Comparison of ENCODE assay signal across 8 cellular contexts in the genomic region with DNA sequence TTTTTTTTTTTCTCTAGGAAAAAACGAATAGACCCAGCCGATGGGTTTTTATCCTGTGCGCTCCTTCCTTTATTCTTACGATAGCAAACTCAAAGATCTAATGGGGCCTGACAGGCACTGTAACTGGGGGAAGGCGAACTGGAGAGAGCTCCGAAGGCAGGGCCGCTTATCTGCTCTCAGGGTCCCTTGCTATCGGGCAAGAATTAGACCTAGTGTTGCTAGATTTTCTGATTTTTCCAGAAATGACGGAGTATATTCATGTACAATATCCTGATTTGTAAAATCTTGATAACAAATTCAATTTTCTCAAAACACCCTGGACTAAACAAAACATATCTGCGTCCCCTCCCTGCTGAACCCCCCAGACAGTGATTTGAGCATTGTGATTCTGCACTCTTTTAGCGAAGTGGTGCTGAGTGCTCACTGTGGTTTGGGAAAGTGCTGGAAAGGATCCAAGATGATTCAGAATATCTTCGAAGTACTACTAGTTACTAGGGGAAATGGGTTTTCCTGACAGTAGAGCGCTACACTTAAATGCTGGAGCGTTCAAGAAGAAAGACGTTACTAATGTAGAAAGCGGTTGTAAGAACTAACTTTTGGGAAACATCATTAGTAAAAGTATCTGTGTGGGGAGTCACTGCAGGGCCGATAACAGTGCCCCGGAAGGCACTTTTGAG. TPM values are rescaled to one million over a fixed set of nuclear protein-coding genes. Genes with fewer than 3 reads are reported as not detected.
DNase-seq lines count a peak whose midpoint lies in the region; ATAC-seq and TF ChIP-seq lines count a peak whose summit lies in the region.

No MANE protein-coding gene starts in this region.

- 12% methylated on average over 18 of the region's 18 CpGs for WGBS in right cardiac atrium

- H3K4me3 ChIP-seq in right cardiac atrium (ENCODE audit: low read length) (peak overlapping the region; percentile 74), WERI-Rb-1 (ENCODE audit: low read depth, low read length) (no peak overlapping the region)

- peaks cover 11% of the 10 kb centered on the region for H3K4me1 Mint-ChIP-seq in activated CD4-positive, alpha-beta T cell treated with anti-CD3 and anti-CD28 coated beads, Interleukin-2, amount 10 ng/mL, durations not matched to agents 7 days and 5 days
- no peaks in the 10 kb centered on the region for H3K4me1 Mint-ChIP-seq in activated T-helper 17 cell treated with anti-CD3 and anti-CD28 coated beads, Interleukin-2, amount 50 U/mL, for 72 hours

- CTCF ChIA-PET in activated CD4-positive, alpha-beta T cell treated with anti-CD3 and anti-CD28 coated beads, Interleukin-2, amount 10 ng/mL, durations not matched to agents 7 days and 5 days (lab: Charles Lee), result no interaction called here

- peaks cover 2% of the 10 kb centered on the region for H3K4me1 ChIP-seq in right cardiac atrium (ENCODE audit: control insufficient read depth, insufficient read depth, low read length)

- intact Hi-C loops in right cardiac atrium (cut with DNase I), result no loop called here

- H3K27me3 Mint-ChIP-seq in activated CD4-positive, alpha-beta T cell treated with anti-CD3 and anti-CD28 coated beads, Interleukin-2, amount 10 ng/mL, durations not matched to agents 7 days and 5 days, result peaks cover 62% of the 10 kb centered on the region
- peaks cover 55% of the 10 kb centered on the region for H3K27me3 Mint-ChIP-seq in activated T-helper 17 cell treated with anti-CD3 and anti-CD28 coated beads, Interleukin-2, amount 50 U/mL, for 72 hours

- no peaks in the 10 kb centered on the region for H3K27me3 ChIP-seq in right cardiac atrium (ENCODE audit: control insufficient read depth, insufficient read depth)
- peaks cover 86% of the 10 kb centered on the region for H3K27me3 ChIP-seq in WERI-Rb-1 (ENCODE audit: insufficient read depth, low read depth, severe bottlenecking)

- POLR2A ChIA-PET in activated CD4-positive, alpha-beta T cell treated with anti-CD3 and anti-CD28 coated beads, Interleukin-2, amount 10 ng/mL, durations not matched to agents 7 days and 5 days (lab: Charles Lee), result no interaction called here

- H3K36me3 ChIP-seq in WERI-Rb-1, result no peaks in the 10 kb centered on the region

- no peak for TF ChIP-seq CTCF in WERI-Rb-1 (IDR thresholded peaks at IDR 0.05; ENCODE audit: low read depth, low read length)

- no peaks in the 10 kb centered on the region for H3K9me3 Mint-ChIP-seq in activated CD4-positive, alpha-beta T cell treated with anti-CD3 and anti-CD28 coated beads, Interleukin-2, amount 10 ng/mL, durations not matched to agents 7 days and 5 days
- no peaks in the 10 kb centered on the region for H3K9me3 Mint-ChIP-seq in activated T-helper 17 cell treated with anti-CD3 and anti-CD28 coated beads, Interleukin-2, amount 50 U/mL, for 72 hours

- peak overlapping the region; percentile 32 for H3K4me3 Mint-ChIP-seq in activated CD4-positive, alpha-beta T cell treated with anti-CD3 and anti-CD28 coated beads, Interleukin-2, amount 10 ng/mL, durations not matched to agents 7 days and 5 days
- peak overlapping the region; percentile 40 for H3K4me3 Mint-ChIP-seq in activated T-helper 17 cell treated with anti-CD3 and anti-CD28 coated beads, Interleukin-2, amount 50 U/mL, for 72 hours

- H3K9me3 ChIP-seq in right cardiac atrium (ENCODE audit: control insufficient read depth, low read length) (no peaks in the 10 kb centered on the region), WERI-Rb-1 (ENCODE audit: severe bottlenecking) (no peaks in the 10 kb centered on the region)

- ATAC-seq in activated T-helper 17 cell treated with anti-CD3 and anti-CD28 coated beads, Interleukin-2, amount 50 U/mL, for 72 hours (replicated peaks), result no peak
- ATAC-seq in right cardiac atrium, result peak; percentile 13 to 62
- no peak for ATAC-seq in HG03095 (IDR thresholded peaks at IDR 0.05; ENCODE audit: unreplicated experiment)

- H3K27ac ChIP-seq in right cardiac atrium (ENCODE audit: low read length) (peak overlapping the region; percentile 84), WERI-Rb-1 (no peak overlapping the region)

- no peak overlapping the region for H3K27ac Mint-ChIP-seq in activated CD4-positive, alpha-beta T cell treated with anti-CD3 and anti-CD28 coated beads, Interleukin-2, amount 10 ng/mL, durations not matched to agents 7 days and 5 days
- H3K27ac Mint-ChIP-seq in activated T-helper 17 cell treated with anti-CD3 and anti-CD28 coated beads, Interleukin-2, amount 50 U/mL, for 72 hours, result no peak overlapping the region

- peaks cover 2% of the 10 kb centered on the region for H3K36me3 Mint-ChIP-seq in activated CD4-positive, alpha-beta T cell treated with anti-CD3 and anti-CD28 coated beads, Interleukin-2, amount 10 ng/mL, durations not matched to agents 7 days and 5 days (ENCODE audit: low read depth)
- no peaks in the 10 kb centered on the region for H3K36me3 Mint-ChIP-seq in activated T-helper 17 cell treated with anti-CD3 and anti-CD28 coated beads, Interleukin-2, amount 50 U/mL, for 72 hours (ENCODE audit: low read depth)

- DNase-seq in activated CD4-positive, alpha-beta T cell treated with anti-CD3 and anti-CD28 coated beads, Interleukin-2, amount 10 ng/mL, durations not matched to agents 7 days and 5 days, result no peak
- no peak for DNase-seq in activated CD4-positive, alpha-beta T cell treated with anti-CD3 and anti-CD28 coated beads for 1 hour
- peak in 1 of 3 donors; percentile 28 for DNase-seq in right cardiac atrium
- peak; percentile 51 for DNase-seq in putamen (ENCODE audit: low spot score)
- no peak for DNase-seq in WERI-Rb-1
- DNase-seq in DMS114 treated with DMSO at 0.1 percent for 48 hours (lab: John Stamatoyannopoulos, UW; ENCODE audit: unreplicated experiment), result no peak

RNA-seq across cellular contexts. Expression of a gene that starts 0.7 kb away (rescaled TPM):
- not detected for total RNA-seq in activated CD4-positive, alpha-beta T cell treated with anti-CD3 and anti-CD28 coated beads, Interleukin-2, amount 10 ng/mL, durations not matched to agents 7 days and 5 days
- total RNA-seq in activated T-helper 17 cell treated with anti-CD3 and anti-CD28 coated beads, Interleukin-2, amount 50 U/mL, for 72 hours, result not detected
- 10 to 100 TPM; 18.8 to 31.7 (median 30.7) TPM for total RNA-seq in right cardiac atrium
- polyA plus RNA-seq in right cardiac atrium, result 26.5 TPM

Comparison
In these comparisons a context has a peak if more than half of its experiments do, and no peak if none do; other contexts are left out.
1. ATAC-seq: peak in right cardiac atrium (2 of 2); none in activated T-helper 17 cell treated with anti-CD3 and anti-CD28 coated beads, Interleukin-2, amount 50 U/mL, for 72 hours (single experiment) and HG03095 (single experiment).
2. RNA of a gene that starts 0.7 kb away (total RNA-seq): 18.8 to 31.7 TPM in right cardiac atrium; not detected in activated CD4-positive, alpha-beta T cell treated with anti-CD3 and anti-CD28 coated beads, Interleukin-2, amount 10 ng/mL, durations not matched to agents 7 days and 5 days and not detected in activated T-helper 17 cell treated with anti-CD3 and anti-CD28 coated beads, Interleukin-2, amount 50 U/mL, for 72 hours; every median in the first group is over 10 times any median in the second.